Comparison of ENCODE assay signal across 8 cellular contexts in the genomic region with DNA sequence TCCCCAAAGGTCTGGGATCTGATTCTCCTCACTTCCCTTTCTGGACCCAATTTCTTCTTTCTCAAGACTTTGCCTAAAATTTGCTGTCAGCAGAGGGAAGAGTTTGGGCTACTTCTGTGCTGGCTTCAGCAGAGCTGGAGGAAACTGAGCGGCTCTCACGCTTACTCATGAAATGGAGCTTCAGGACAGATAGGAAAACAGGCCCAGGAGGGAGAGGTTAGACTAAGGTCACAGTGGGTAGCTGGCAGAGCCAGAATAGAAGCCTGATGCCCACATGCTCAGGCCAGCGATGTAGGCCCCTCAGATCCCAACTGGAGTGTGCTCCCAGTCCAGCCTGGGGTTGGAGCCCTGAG. TPM values are rescaled to one million over a fixed set of nuclear protein-coding genes. Genes with fewer than 3 reads are reported as not detected.
DNase-seq lines count a peak whose midpoint lies in the region; TF ChIP-seq lines count a peak whose summit lies in the region.

No MANE protein-coding gene starts in this region.

- no peak for TF ChIP-seq POLR2A in erythroblast (IDR thresholded peaks at IDR 0.05; ENCODE audit: low read length)

- no peaks in the 10 kb centered on the region for H3K9me3 Mint-ChIP-seq in activated CD4-positive, alpha-beta T cell treated with anti-CD3 and anti-CD28 coated beads, Interleukin-2, amount 10 ng/mL, durations not matched to agents 24 days and 14 days
- no peaks in the 10 kb centered on the region for H3K9me3 Mint-ChIP-seq in nephron

- H3K36me3 Mint-ChIP-seq in activated CD4-positive, alpha-beta T cell treated with anti-CD3 and anti-CD28 coated beads, Interleukin-2, amount 10 ng/mL, durations not matched to agents 24 days and 14 days (ENCODE audit: low read depth) = no peaks in the 10 kb centered on the region
- peaks cover 4% of the 10 kb centered on the region for H3K36me3 Mint-ChIP-seq in nephron (ENCODE audit: low read depth)

- CTCF ChIA-PET in RWPE1 (lab: Yijun Ruan, JAX) = interaction anchor here (1.0 kb wide), 1 partner anchor 73 kb away, joined by 3 read pairs; no protein-coding TSS in a partner anchor

- intact Hi-C loops in activated CD4-positive, alpha-beta T cell treated with anti-CD3 and anti-CD28 coated beads, Interleukin-2, amount 10 ng/mL, durations not matched to agents 24 days and 14 days (cut with micrococcal nuclease) = loop anchor here (1.0 to 5.0 kb wide), 3 partner anchors 50 to 73 kb away; a partner anchor contains a TSS

- TF ChIP-seq CTCF in RWPE1 (conservative IDR thresholded peaks at IDR 0.05; ENCODE audit: low read depth) = no peak
- TF ChIP-seq CTCF in nephron (IDR thresholded peaks at IDR 0.05; ENCODE audit: unreplicated experiment in 3 of 3) = no peak

- POLR2A ChIA-PET in RWPE1 (lab: Yijun Ruan, JAX; ENCODE audit: low non-redundant PET) = no interaction called here

- DNase-seq in activated CD4-positive, alpha-beta T cell treated with anti-CD3 and anti-CD28 coated beads, Interleukin-2, amount 10 ng/mL, durations not matched to agents 24 days and 14 days = no peak
- DNase-seq in activated CD4-positive, alpha-beta T cell treated with anti-CD3 and anti-CD28 coated beads for 1 hour = no peak
- DNase-seq in RWPE1 (ENCODE audit: low spot score) (no peak), erythroblast (lab: John Stamatoyannopoulos, UW) (peak; percentile 41 to 48), HuH-7 (ENCODE audit: low spot score) (no peak), NCI-H2107 treated with DMSO at 0.1 percent for 48 hours (lab: John Stamatoyannopoulos, UW; ENCODE audit: unreplicated experiment) (no peak)
- no peak for DNase-seq in stimulated activated CD4-positive, alpha-beta T cell treated with anti-CD3 and anti-CD28 coated beads, Interleukin-2, amount 100 ng/mL, for 48 hours

- peak overlapping the region; percentile 83 for H3K27ac Mint-ChIP-seq in activated CD4-positive, alpha-beta T cell treated with anti-CD3 and anti-CD28 coated beads, Interleukin-2, amount 10 ng/mL, durations not matched to agents 24 days and 14 days
- H3K27ac Mint-ChIP-seq in nephron = peak overlapping the region in 2 of 3 experiments; percentile 13 to 25

- H3K27me3 Mint-ChIP-seq in activated CD4-positive, alpha-beta T cell treated with anti-CD3 and anti-CD28 coated beads, Interleukin-2, amount 10 ng/mL, durations not matched to agents 24 days and 14 days = no peaks in the 10 kb centered on the region
- peaks cover 4% of the 10 kb centered on the region for H3K27me3 Mint-ChIP-seq in nephron (ENCODE audit: low read depth)

- peak overlapping the region; percentile 92 for H3K4me3 Mint-ChIP-seq in activated CD4-positive, alpha-beta T cell treated with anti-CD3 and anti-CD28 coated beads, Interleukin-2, amount 10 ng/mL, durations not matched to agents 24 days and 14 days
- peak overlapping the region; percentile 88 to 94 (median 92) for H3K4me3 Mint-ChIP-seq in nephron

- H3K4me1 Mint-ChIP-seq in activated CD4-positive, alpha-beta T cell treated with anti-CD3 and anti-CD28 coated beads, Interleukin-2, amount 10 ng/mL, durations not matched to agents 24 days and 14 days = peaks cover 13% of the 10 kb centered on the region
- H3K4me1 Mint-ChIP-seq in nephron = peaks cover 14% of the 10 kb centered on the region

- peak overlapping the region; percentile 50 for H3K27ac ChIP-seq in RWPE1

RNA-seq across cellular contexts. Expression of a gene that starts 0.6 kb away (rescaled TPM):
- total RNA-seq in activated CD4-positive, alpha-beta T cell treated with anti-CD3 and anti-CD28 coated beads, Interleukin-2, amount 10 ng/mL, durations not matched to agents 24 days and 14 days = 7.8 and 10.8 TPM in 2 replicates

RNA-seq across cellular contexts. Expression of a gene that starts 50.1 kb away (rescaled TPM):
- total RNA-seq in activated CD4-positive, alpha-beta T cell treated with anti-CD3 and anti-CD28 coated beads, Interleukin-2, amount 10 ng/mL, durations not matched to agents 24 days and 14 days = 141 and 144 TPM in 2 replicates

RNA-seq across cellular contexts. Expression of a gene that starts 54.4 kb away (rescaled TPM):
- total RNA-seq in activated CD4-positive, alpha-beta T cell treated with anti-CD3 and anti-CD28 coated beads, Interleukin-2, amount 10 ng/mL, durations not matched to agents 24 days and 14 days = 270 and 271 TPM in 2 replicates

Comparison
In these comparisons a context has a peak if more than half of its experiments do, and no peak if none do; other contexts are left out.
1. DNase-seq: peak in erythroblast (2 of 2); none in activated CD4-positive, alpha-beta T cell treated with anti-CD3 and anti-CD28 coated beads, Interleukin-2, amount 10 ng/mL, durations not matched to agents 24 days and 14 days (single experiment), activated CD4-positive, alpha-beta T cell treated with anti-CD3 and anti-CD28 coated beads for 1 hour (single experiment), RWPE1 (single experiment), HuH-7 (single experiment), stimulated activated CD4-positive, alpha-beta T cell treated with anti-CD3 and anti-CD28 coated beads, Interleukin-2, amount 100 ng/mL, for 48 hours (0 of 2) and NCI-H2107 treated with DMSO at 0.1 percent for 48 hours (single experiment).